In the genomic region with DNA sequence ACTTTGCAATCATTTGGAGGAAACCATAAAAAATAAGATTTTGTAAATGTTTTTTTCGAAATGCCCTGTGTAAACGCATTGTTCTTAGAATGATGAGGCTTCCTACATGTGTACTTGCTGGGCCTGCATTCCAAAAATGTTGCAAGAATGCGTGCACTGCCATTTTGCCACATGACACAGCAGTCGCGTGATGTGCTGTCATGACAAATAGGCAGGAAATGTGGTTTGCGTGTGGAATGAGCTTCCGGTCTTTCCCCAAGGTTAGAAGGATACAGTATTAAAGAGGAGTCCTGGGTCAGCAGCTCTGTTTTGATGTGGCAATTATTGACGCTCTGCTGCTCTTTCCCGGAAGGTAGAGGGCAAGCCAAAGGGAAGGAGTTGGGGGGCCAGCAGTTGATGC, we compare ENCODE assay signal across 17 cellular contexts. TPM values are rescaled to one million over a fixed set of nuclear protein-coding genes. Genes with fewer than 3 reads are reported as not detected.
DNase-seq lines count a peak whose midpoint lies in the region; ATAC-seq and TF ChIP-seq lines count a peak whose summit lies in the region.
"Had no signal": no experiment of that assay in that cellular context is flagged by ENCODE, and none has a peak within 500 bp of the region (broad histone marks: within the 10 kb centered on the region; RNA-seq: fewer than 3 reads in every experiment).

No MANE protein-coding gene starts in this region.

- no peaks in the 10 kb centered on the region for H3K9me3 Mint-ChIP-seq in HFFc6
- H3K9me3 Mint-ChIP-seq in activated naive CD4-positive, alpha-beta T cell treated with anti-CD3 and anti-CD28 coated beads for 36 hours = no peaks in the 10 kb centered on the region

- in situ Hi-C loops in SK-MEL-5 (cut with HindIII; ENCODE audit: low pct_unique_long_range_greater_than_20kb, low sequenced_read_pairs) = no loop called here

- intact Hi-C loops in activated naive CD4-positive, alpha-beta T cell treated with anti-CD3 and anti-CD28 coated beads for 36 hours (cut with micrococcal nuclease) = no loop called here

- no peaks in the 10 kb centered on the region; the same call in 1 of the 2 replicates for H3K27me3 Mint-ChIP-seq in HFFc6 (ENCODE audit: insufficient read depth)
- peaks cover 10% of the 10 kb centered on the region for H3K27me3 Mint-ChIP-seq in activated naive CD4-positive, alpha-beta T cell treated with anti-CD3 and anti-CD28 coated beads for 36 hours (ENCODE audit: low read depth)

- CTCF ChIA-PET in activated naive CD4-positive, alpha-beta T cell treated with anti-CD3 and anti-CD28 coated beads for 36 hours (lab: Charles Lee) = no interaction called here

- peaks cover 58% of the 10 kb centered on the region for H3K4me1 Mint-ChIP-seq in HFFc6 (ENCODE audit: low read depth)
- H3K4me1 Mint-ChIP-seq in activated naive CD4-positive, alpha-beta T cell treated with anti-CD3 and anti-CD28 coated beads for 36 hours (ENCODE audit: low read depth) = no peaks in the 10 kb centered on the region
- H3K4me1 Mint-ChIP-seq: activated CD4-positive, alpha-beta T cell treated with anti-CD3 and anti-CD28 coated beads for 36 hours had no signal

- TF ChIP-seq CTCF in HFFc6 (IDR thresholded peaks at IDR 0.05) = no peak
- no peak for TF ChIP-seq CTCF in fibroblast of villous mesenchyme (IDR thresholded peaks at IDR 0.05; ENCODE audit: insufficient read depth, low read depth, low read length)

- H3K4me3 ChIP-seq in fibroblast of villous mesenchyme (ENCODE audit: low read depth, low read length) = no peak overlapping the region
- H3K4me3 ChIP-seq: transverse colon had no signal

- peaks cover 15% of the 10 kb centered on the region for H3K36me3 Mint-ChIP-seq in HFFc6 (ENCODE audit: low read depth)
- no peaks in the 10 kb centered on the region for H3K36me3 Mint-ChIP-seq in activated naive CD4-positive, alpha-beta T cell treated with anti-CD3 and anti-CD28 coated beads for 36 hours (ENCODE audit: low read depth)

- peak overlapping the region; percentile 65 for H3K4me3 Mint-ChIP-seq in HFFc6
- no peak overlapping the region for H3K4me3 Mint-ChIP-seq in activated naive CD4-positive, alpha-beta T cell treated with anti-CD3 and anti-CD28 coated beads for 36 hours
- H3K4me3 Mint-ChIP-seq: activated CD4-positive, alpha-beta T cell treated with anti-CD3 and anti-CD28 coated beads for 36 hours had no signal

- DNase-seq in AG08395 (ENCODE audit: low spot score) (peak; percentile 81), HFFc6 (peak; percentile 98), SK-MEL-5 (ENCODE audit: low read depth, low spot score) (peak; percentile 31), fibroblast of villous mesenchyme (ENCODE audit: low read depth) (peak; percentile 66), GM19238 (ENCODE audit: insufficient read length, low spot score) (no peak), NCI-H146 treated with DMSO at 0.1 percent for 48 hours (lab: John Stamatoyannopoulos, UW; ENCODE audit: unreplicated experiment) (no peak)
- no peak for DNase-seq in activated naive CD4-positive, alpha-beta T cell treated with anti-CD3 and anti-CD28 coated beads for 36 hours
- DNase-seq: activated CD4-positive, alpha-beta T cell treated with anti-CD3 and anti-CD28 coated beads for 36 hours; activated effector memory CD4-positive, alpha-beta T cell treated with Interleukin-2 at 50 U/mL for 16 hours; kidney glomerular epithelial cell; MM.1S; NCI-H446 treated with DMSO at 0.1 percent for 48 hours; spleen; transverse colon had no signal

- H3K27ac Mint-ChIP-seq in HFFc6 = peak overlapping the region; percentile 97
- no peak overlapping the region for H3K27ac Mint-ChIP-seq in activated naive CD4-positive, alpha-beta T cell treated with anti-CD3 and anti-CD28 coated beads for 36 hours
- H3K27ac Mint-ChIP-seq: activated CD4-positive, alpha-beta T cell treated with anti-CD3 and anti-CD28 coated beads for 36 hours had no signal

- ATAC-seq in HG03342 (IDR thresholded peaks at IDR 0.05; ENCODE audit: unreplicated experiment) = no peak
- ATAC-seq: activated CD4-positive, alpha-beta T cell treated with anti-CD3 and anti-CD28 coated beads for 36 hours; HCT116 had no signal

RNA-seq across cellular contexts. Expression of a gene that starts 18.1 kb away (rescaled TPM):
- 10 to 100 TPM; 30.9 to 91.5 (median 36.1) TPM for total RNA-seq in HFFc6 (2021; fragmentation: NEBNext Ultra II Directional; extraction: Animal tissue kit (Norgen Biotek cat#: 25700))
- total RNA-seq in SK-MEL-5 (2014; rRNA removed; shearing (Covaris generic)) = 0.35 TPM in 1 of 2 replicates, not detected in the other
- 0.13 TPM in 1 of 2 replicates, not detected in the other for polyA plus RNA-seq in SK-MEL-5 (2015; cell fraction: cytosol; rRNA removed)
- 0.64 and 0.91 TPM in 2 replicates for polyA plus RNA-seq in SK-MEL-5 (2015; cell fraction: nucleus; rRNA removed)
- 18.0 and 22.9 TPM in 2 replicates for total RNA-seq in fibroblast of villous mesenchyme
- not detected for total RNA-seq in activated naive CD4-positive, alpha-beta T cell treated with anti-CD3 and anti-CD28 coated beads for 36 hours
- total RNA-seq: activated CD4-positive, alpha-beta T cell treated with anti-CD3 and anti-CD28 coated beads for 36 hours had no signal
- polyA plus RNA-seq: neural cell had no signal

RNA-seq across cellular contexts. Expression of a gene that starts 38.4 kb away (rescaled TPM):
- total RNA-seq in HFFc6 (2021; fragmentation: NEBNext Ultra II Directional; extraction: Animal tissue kit (Norgen Biotek cat#: 25700)) = 1 to 10 TPM; 1.3 to 5.0 (median 1.8) TPM
- total RNA-seq in SK-MEL-5 (2014; rRNA removed; shearing (Covaris generic)) = 1.2 TPM in 1 of 2 replicates, not detected in the other
- polyA plus RNA-seq in SK-MEL-5 (2015; cell fraction: cytosol; rRNA removed) = not detected in 2 replicates
- not detected in 2 replicates for polyA plus RNA-seq in SK-MEL-5 (2015; cell fraction: nucleus; rRNA removed)
- total RNA-seq in fibroblast of villous mesenchyme = not detected in 2 replicates
- total RNA-seq in activated naive CD4-positive, alpha-beta T cell treated with anti-CD3 and anti-CD28 coated beads for 36 hours = not detected
- total RNA-seq: activated CD4-positive, alpha-beta T cell treated with anti-CD3 and anti-CD28 coated beads for 36 hours; transverse colon had no signal
- polyA plus RNA-seq: neural cell had no signal

Comparison
In these comparisons a context has a peak if more than half of its experiments do, and no peak if none do; other contexts are left out.
1. DNase-seq: peak in AG08395 (single experiment), HFFc6 (single experiment), SK-MEL-5 (single experiment) and fibroblast of villous mesenchyme (single experiment); none in GM19238 (single experiment), NCI-H146 treated with DMSO at 0.1 percent for 48 hours (single experiment) and activated naive CD4-positive, alpha-beta T cell treated with anti-CD3 and anti-CD28 coated beads for 36 hours (single experiment).
2. RNA of a gene that starts 18.1 kb away (total RNA-seq): 30.9 to 91.5 TPM in HFFc6 and 18.0 to 22.9 TPM in fibroblast of villous mesenchyme; 0.35 TPM in SK-MEL-5 and not detected in activated naive CD4-positive, alpha-beta T cell treated with anti-CD3 and anti-CD28 coated beads for 36 hours; every median in the first group is over 10 times any median in the second.